ENCODE assay signal across 1 cellular context in the genomic region with DNA sequence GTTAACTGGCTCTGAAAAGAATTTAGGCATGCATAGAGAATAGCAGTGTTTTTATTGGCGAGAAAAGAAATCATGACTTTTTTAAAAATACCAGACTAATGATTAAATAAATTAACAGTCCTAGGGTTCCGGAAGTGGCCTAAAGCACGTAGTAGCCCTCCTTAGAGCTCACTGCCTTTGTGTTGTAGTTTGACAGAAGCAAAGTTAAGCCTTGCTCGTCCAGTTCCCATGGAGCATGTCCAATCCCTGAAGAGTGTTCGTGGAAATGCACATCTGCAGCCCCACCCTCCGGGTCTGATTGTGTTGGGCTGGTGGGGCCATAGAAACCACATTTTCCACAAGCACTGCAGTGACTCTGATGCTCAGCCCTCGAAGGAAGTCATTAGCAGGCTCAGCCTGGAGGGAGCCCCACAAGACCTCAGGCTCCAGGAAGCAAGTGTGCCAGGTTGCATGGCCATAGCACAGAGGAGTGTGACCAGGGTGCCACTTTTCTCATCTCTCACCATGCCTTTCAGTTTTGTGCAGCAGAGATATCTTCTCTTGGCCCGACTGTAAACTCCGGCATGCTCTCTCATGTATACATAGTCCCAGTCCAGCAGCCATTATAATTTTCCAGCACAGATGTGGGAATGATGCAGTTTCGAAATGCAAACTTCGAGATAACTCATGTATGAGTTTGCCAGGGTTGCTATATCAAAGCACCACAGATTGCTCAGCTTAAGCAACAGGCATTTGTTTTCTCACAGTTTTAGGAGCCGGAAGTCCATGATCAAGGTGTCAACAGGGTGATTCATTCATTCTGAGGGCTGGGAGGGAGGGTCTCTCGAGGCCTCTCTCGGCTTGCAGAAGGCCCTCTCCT.
TF ChIP-seq lines count a peak whose summit lies in the region.

No MANE protein-coding gene starts in this region.

TF ChIP-seq in HepG2, 621 proteins besides CTCF, POLR2A, EP300 and RAD21 (continued from another document and continues in another):
- TF ChIP-seq, protein P1, sequence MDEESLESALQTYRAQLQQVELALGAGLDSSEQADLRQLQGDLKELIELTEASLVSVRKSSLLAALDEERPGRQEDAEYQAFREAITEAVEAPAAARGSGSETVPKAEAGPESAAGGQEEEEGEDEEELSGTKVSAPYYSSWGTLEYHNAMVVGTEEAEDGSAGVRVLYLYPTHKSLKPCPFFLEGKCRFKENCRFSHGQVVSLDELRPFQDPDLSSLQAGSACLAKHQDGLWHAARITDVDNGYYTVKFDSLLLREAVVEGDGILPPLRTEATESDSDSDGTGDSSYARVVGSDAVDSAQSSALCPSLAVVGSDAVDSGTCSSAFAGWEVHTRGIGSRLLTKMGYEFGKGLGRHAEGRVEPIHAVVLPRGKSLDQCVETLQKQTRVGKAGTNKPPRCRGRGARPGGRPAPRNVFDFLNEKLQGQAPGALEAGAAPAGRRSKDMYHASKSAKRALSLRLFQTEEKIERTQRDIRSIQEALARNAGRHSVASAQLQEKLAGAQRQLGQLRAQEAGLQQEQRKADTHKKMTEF (CRISPR knock-in tag; IDR thresholded peaks at IDR 0.05) = no peak; the same call in 1 of the 2 replicates
- TF ChIP-seq NR1H2 (CRISPR knock-in tag; IDR thresholded peaks at IDR 0.05; ENCODE audit: borderline replicate concordance, low read depth) (no peak), GATA4 (IDR thresholded peaks at IDR 0.05; ENCODE audit: borderline replicate concordance, low read depth) (no peak), ZNF24 (IDR thresholded peaks at IDR 0.05) (no peak), ZNF350 (CRISPR knock-in tag; IDR thresholded peaks at IDR 0.05; ENCODE audit: borderline replicate concordance, low read depth) (no peak; the same call in 1 of the 2 replicates), FIP1L1 (IDR thresholded peaks at IDR 0.05; ENCODE audit: borderline replicate concordance, insufficient read depth, low read depth, low read length) (no peak), ZNF225 (CRISPR knock-in tag; IDR thresholded peaks at IDR 0.05) (no peak), SYNCRIP (IDR thresholded peaks at IDR 0.05; ENCODE audit: insufficient read depth, low read depth, low read length) (no peak), ZNF839 (CRISPR knock-in tag; IDR thresholded peaks at IDR 0.05; ENCODE audit: borderline replicate concordance) (no peak), NFATC3 (CRISPR knock-in tag; IDR thresholded peaks at IDR 0.05) (no peak), SPEN (CRISPR knock-in tag; IDR thresholded peaks at IDR 0.05; ENCODE audit: low read depth) (no peak), SMAD1 (CRISPR knock-in tag; IDR thresholded peaks at IDR 0.05; ENCODE audit: borderline replicate concordance, low read depth) (no peak), SMAD3 (CRISPR knock-in tag; IDR thresholded peaks at IDR 0.05) (0 out of 2 replicates have a peak, but pooled peaks have one; percentile 14), RBM39 (IDR thresholded peaks at IDR 0.05; ENCODE audit: low read depth, low read length, poor library complexity, severe bottlenecking) (no peak), TEAD3 (CRISPR knock-in tag; optimal IDR thresholded peaks at IDR 0.05; ENCODE audit: borderline replicate concordance) (no peak), ERF (CRISPR knock-in tag; IDR thresholded peaks at IDR 0.05) (no peak), ZNF850 (CRISPR knock-in tag; conservative IDR thresholded peaks at IDR 0.05) (no peak), ZNF747 (CRISPR knock-in tag; IDR thresholded peaks at IDR 0.05; ENCODE audit: borderline replicate concordance) (no peak), ZNF205 (CRISPR knock-in tag; IDR thresholded peaks at IDR 0.05) (no peak), MIER3 (CRISPR knock-in tag; IDR thresholded peaks at IDR 0.05; ENCODE audit: borderline replicate concordance) (peak; percentile 49; the same call in 1 of the 2 replicates), JUN (CRISPR knock-in tag; IDR thresholded peaks at IDR 0.05) (no peak), TOE1 (CRISPR knock-in tag; IDR thresholded peaks at IDR 0.05) (no peak), ZNF446 (CRISPR knock-in tag; IDR thresholded peaks at IDR 0.05) (no peak), ZNF230 (CRISPR knock-in tag; IDR thresholded peaks at IDR 0.05) (no peak), RELA (CRISPR knock-in tag; IDR thresholded peaks at IDR 0.05) (no peak), ZNF564 (CRISPR knock-in tag; IDR thresholded peaks at IDR 0.05) (no peak), RBAK (CRISPR knock-in tag; IDR thresholded peaks at IDR 0.05) (no peak), ZNF496 (CRISPR knock-in tag; IDR thresholded peaks at IDR 0.05; ENCODE audit: insufficient replicate concordance) (no peak), ZMYM4 (CRISPR knock-in tag; IDR thresholded peaks at IDR 0.05) (no peak), RORA (CRISPR knock-in tag; IDR thresholded peaks at IDR 0.05) (no peak), ZNF335 (CRISPR knock-in tag; IDR thresholded peaks at IDR 0.05) (no peak), PITX1 (CRISPR knock-in tag; IDR thresholded peaks at IDR 0.05) (no peak), CEBPG (CRISPR knock-in tag; IDR thresholded peaks at IDR 0.05) (peak; percentile 70), ZNF121 (CRISPR knock-in tag; IDR thresholded peaks at IDR 0.05) (no peak), ZBTB3 (CRISPR knock-in tag; IDR thresholded peaks at IDR 0.05; ENCODE audit: borderline replicate concordance, low read depth) (no peak), KLF15 (CRISPR knock-in tag; IDR thresholded peaks at IDR 0.05; ENCODE audit: borderline replicate concordance) (no peak), ZNF543 (CRISPR knock-in tag; IDR thresholded peaks at IDR 0.05) (no peak), ZNF563 (CRISPR knock-in tag; IDR thresholded peaks at IDR 0.05) (no peak), GATAD1 (CRISPR knock-in tag; IDR thresholded peaks at IDR 0.05) (no peak)
- TF ChIP-seq, protein P2, sequence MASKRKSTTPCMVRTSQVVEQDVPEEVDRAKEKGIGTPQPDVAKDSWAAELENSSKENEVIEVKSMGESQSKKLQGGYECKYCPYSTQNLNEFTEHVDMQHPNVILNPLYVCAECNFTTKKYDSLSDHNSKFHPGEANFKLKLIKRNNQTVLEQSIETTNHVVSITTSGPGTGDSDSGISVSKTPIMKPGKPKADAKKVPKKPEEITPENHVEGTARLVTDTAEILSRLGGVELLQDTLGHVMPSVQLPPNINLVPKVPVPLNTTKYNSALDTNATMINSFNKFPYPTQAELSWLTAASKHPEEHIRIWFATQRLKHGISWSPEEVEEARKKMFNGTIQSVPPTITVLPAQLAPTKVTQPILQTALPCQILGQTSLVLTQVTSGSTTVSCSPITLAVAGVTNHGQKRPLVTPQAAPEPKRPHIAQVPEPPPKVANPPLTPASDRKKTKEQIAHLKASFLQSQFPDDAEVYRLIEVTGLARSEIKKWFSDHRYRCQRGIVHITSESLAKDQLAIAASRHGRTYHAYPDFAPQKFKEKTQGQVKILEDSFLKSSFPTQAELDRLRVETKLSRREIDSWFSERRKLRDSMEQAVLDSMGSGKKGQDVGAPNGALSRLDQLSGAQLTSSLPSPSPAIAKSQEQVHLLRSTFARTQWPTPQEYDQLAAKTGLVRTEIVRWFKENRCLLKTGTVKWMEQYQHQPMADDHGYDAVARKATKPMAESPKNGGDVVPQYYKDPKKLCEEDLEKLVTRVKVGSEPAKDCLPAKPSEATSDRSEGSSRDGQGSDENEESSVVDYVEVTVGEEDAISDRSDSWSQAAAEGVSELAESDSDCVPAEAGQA (IDR thresholded peaks at IDR 0.05; ENCODE audit: low read depth) = no peak
- TF ChIP-seq, protein P2 (CRISPR knock-in tag; IDR thresholded peaks at IDR 0.05; ENCODE audit: borderline replicate concordance) = no peak
- TF ChIP-seq, protein P3, sequence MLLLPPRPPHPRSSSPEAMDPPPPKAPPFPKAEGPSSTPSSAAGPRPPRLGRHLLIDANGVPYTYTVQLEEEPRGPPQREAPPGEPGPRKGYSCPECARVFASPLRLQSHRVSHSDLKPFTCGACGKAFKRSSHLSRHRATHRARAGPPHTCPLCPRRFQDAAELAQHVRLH (CRISPR knock-in tag; IDR thresholded peaks at IDR 0.05; ENCODE audit: borderline replicate concordance, low read depth) = no peak
- TF ChIP-seq, protein P4, sequence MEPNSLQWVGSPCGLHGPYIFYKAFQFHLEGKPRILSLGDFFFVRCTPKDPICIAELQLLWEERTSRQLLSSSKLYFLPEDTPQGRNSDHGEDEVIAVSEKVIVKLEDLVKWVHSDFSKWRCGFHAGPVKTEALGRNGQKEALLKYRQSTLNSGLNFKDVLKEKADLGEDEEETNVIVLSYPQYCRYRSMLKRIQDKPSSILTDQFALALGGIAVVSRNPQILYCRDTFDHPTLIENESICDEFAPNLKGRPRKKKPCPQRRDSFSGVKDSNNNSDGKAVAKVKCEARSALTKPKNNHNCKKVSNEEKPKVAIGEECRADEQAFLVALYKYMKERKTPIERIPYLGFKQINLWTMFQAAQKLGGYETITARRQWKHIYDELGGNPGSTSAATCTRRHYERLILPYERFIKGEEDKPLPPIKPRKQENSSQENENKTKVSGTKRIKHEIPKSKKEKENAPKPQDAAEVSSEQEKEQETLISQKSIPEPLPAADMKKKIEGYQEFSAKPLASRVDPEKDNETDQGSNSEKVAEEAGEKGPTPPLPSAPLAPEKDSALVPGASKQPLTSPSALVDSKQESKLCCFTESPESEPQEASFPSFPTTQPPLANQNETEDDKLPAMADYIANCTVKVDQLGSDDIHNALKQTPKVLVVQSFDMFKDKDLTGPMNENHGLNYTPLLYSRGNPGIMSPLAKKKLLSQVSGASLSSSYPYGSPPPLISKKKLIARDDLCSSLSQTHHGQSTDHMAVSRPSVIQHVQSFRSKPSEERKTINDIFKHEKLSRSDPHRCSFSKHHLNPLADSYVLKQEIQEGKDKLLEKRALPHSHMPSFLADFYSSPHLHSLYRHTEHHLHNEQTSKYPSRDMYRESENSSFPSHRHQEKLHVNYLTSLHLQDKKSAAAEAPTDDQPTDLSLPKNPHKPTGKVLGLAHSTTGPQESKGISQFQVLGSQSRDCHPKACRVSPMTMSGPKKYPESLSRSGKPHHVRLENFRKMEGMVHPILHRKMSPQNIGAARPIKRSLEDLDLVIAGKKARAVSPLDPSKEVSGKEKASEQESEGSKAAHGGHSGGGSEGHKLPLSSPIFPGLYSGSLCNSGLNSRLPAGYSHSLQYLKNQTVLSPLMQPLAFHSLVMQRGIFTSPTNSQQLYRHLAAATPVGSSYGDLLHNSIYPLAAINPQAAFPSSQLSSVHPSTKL (CRISPR knock-in tag; IDR thresholded peaks at IDR 0.05) = peak; percentile 73
- TF ChIP-seq, protein P5, sequence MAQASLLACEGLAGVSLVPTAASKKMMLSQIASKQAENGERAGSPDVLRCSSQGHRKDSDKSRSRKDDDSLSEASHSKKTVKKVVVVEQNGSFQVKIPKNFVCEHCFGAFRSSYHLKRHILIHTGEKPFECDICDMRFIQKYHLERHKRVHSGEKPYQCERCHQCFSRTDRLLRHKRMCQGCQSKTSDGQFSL (CRISPR knock-in tag; IDR thresholded peaks at IDR 0.05) = no peak
- TF ChIP-seq, protein P6, sequence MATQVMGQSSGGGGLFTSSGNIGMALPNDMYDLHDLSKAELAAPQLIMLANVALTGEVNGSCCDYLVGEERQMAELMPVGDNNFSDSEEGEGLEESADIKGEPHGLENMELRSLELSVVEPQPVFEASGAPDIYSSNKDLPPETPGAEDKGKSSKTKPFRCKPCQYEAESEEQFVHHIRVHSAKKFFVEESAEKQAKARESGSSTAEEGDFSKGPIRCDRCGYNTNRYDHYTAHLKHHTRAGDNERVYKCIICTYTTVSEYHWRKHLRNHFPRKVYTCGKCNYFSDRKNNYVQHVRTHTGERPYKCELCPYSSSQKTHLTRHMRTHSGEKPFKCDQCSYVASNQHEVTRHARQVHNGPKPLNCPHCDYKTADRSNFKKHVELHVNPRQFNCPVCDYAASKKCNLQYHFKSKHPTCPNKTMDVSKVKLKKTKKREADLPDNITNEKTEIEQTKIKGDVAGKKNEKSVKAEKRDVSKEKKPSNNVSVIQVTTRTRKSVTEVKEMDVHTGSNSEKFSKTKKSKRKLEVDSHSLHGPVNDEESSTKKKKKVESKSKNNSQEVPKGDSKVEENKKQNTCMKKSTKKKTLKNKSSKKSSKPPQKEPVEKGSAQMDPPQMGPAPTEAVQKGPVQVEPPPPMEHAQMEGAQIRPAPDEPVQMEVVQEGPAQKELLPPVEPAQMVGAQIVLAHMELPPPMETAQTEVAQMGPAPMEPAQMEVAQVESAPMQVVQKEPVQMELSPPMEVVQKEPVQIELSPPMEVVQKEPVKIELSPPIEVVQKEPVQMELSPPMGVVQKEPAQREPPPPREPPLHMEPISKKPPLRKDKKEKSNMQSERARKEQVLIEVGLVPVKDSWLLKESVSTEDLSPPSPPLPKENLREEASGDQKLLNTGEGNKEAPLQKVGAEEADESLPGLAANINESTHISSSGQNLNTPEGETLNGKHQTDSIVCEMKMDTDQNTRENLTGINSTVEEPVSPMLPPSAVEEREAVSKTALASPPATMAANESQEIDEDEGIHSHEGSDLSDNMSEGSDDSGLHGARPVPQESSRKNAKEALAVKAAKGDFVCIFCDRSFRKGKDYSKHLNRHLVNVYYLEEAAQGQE (IDR thresholded peaks at IDR 0.05; ENCODE audit: borderline replicate concordance in 1 of 2, low read depth in 1 of 2, low read length in 2 of 2) = no peak
- TF ChIP-seq, protein P7, sequence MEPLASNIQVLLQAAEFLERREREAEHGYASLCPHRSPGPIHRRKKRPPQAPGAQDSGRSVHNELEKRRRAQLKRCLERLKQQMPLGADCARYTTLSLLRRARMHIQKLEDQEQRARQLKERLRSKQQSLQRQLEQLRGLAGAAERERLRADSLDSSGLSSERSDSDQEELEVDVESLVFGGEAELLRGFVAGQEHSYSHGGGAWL (CRISPR knock-in tag; IDR thresholded peaks at IDR 0.05) = no peak
- TF ChIP-seq, protein P8, sequence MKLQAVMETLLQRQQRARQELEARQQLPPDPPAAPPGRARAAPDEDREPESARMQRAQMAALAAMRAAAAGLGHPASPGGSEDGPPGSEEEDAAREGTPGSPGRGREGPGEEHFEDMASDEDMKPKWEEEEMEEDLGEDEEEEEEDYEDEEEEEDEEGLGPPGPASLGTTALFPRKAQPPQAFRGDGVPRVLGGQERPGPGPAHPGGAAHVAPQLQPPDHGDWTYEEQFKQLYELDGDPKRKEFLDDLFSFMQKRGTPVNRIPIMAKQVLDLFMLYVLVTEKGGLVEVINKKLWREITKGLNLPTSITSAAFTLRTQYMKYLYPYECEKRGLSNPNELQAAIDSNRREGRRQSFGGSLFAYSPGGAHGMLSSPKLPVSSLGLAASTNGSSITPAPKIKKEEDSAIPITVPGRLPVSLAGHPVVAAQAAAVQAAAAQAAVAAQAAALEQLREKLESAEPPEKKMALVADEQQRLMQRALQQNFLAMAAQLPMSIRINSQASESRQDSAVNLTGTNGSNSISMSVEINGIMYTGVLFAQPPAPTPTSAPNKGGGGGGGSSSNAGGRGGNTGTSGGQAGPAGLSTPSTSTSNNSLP (IDR thresholded peaks at IDR 0.05; ENCODE audit: low read depth, low read length) = peak; percentile 82
